ENCODE assay signal across 10 cellular contexts in the genomic region with DNA sequence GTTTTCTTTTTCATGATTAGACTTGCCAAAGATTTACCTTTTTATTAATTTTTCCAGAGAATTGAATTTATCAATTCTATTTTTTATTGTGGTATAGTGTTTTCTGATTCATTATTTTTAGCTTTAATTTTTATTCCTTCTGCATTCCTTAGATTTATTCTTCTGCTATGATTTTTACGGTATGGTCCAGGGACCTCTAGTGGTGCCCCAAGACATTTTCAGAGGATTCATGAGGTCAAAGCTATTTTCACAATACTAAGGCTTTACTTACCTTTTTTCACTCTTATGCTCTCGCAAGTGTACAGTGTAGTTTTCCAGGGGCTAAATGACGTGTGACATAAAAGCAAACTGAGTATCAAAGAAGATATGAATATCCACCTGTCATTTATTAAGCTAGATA. TPM values are rescaled to one million over a fixed set of nuclear protein-coding genes. Genes with fewer than 3 reads are reported as not detected.
DNase-seq lines count a peak whose midpoint lies in the region; ATAC-seq and TF ChIP-seq lines count a peak whose summit lies in the region.
"Had no signal": no experiment of that assay in that cellular context is flagged by ENCODE, and none has a peak within 500 bp of the region (broad histone marks: within the 10 kb centered on the region; RNA-seq: fewer than 3 reads in every experiment).

No MANE protein-coding gene starts in this region.

- DNase-seq in AG09309 (ENCODE audit: low read depth) (no peak), RWPE1 (ENCODE audit: low spot score) (no peak), iPS-NIHi7 (ENCODE audit: extremely low spot score) (peak; percentile 9), activated T-cell treated with anti-CD3 and anti-CD28 coated beads for 4 hours (no peak)
- DNase-seq in activated T-helper 1 cell treated with anti-CD3 and anti-CD28 coated beads, Interleukin-12 subunit alpha, Interleukin-12 subunit beta, Interleukin-2, Interleukin-4 antibody, amounts not matched to agents 30 ng/mL and 10 ng/mL and 1 ng/mL, durations not matched to agents 14 hours and 24 hours and 36 hours (ENCODE audit: low spot score), result no peak
- DNase-seq: occipital lobe; stimulated activated naive CD4-positive, alpha-beta T cell treated with Interleukin-2 at 50 U/mL for 16 hours had no signal

- H3K4me3 ChIP-seq in AG09309 (ENCODE audit: control insufficient read depth, low read depth, low read length), result no peak overlapping the region

- no peaks in the 10 kb centered on the region for H3K9me3 Mint-ChIP-seq in activated T-helper 1 cell treated with anti-CD3 and anti-CD28 coated beads, Interleukin-12 subunit alpha, Interleukin-12 subunit beta, Interleukin-2, Interleukin-4 antibody, amounts not matched to agents 30 ng/mL and 10 ng/mL and 1 ng/mL, durations not matched to agents 14 hours and 24 hours and 36 hours

- ATAC-seq in GM19351 (IDR thresholded peaks at IDR 0.05; ENCODE audit: unreplicated experiment) (peak; percentile 50), GM19324 (IDR thresholded peaks at IDR 0.05; ENCODE audit: low FRiP score, unreplicated experiment) (no peak), GM18498 (IDR thresholded peaks at IDR 0.05; ENCODE audit: unreplicated experiment) (no peak)

- CTCF ChIA-PET in RWPE1 (lab: Yijun Ruan, JAX), result interaction anchor here (0.9 to 1.6 kb wide), 3 partner anchors 16 to 171 kb away, joined by 4 to 6 read pairs (median 6); no protein-coding TSS in a partner anchor

- H3K4me1 Mint-ChIP-seq in activated T-helper 1 cell treated with anti-CD3 and anti-CD28 coated beads, Interleukin-12 subunit alpha, Interleukin-12 subunit beta, Interleukin-2, Interleukin-4 antibody, amounts not matched to agents 30 ng/mL and 10 ng/mL and 1 ng/mL, durations not matched to agents 14 hours and 24 hours and 36 hours (ENCODE audit: low read depth), result no peaks in the 10 kb centered on the region

- no peaks in the 10 kb centered on the region for H3K36me3 Mint-ChIP-seq in activated T-helper 1 cell treated with anti-CD3 and anti-CD28 coated beads, Interleukin-12 subunit alpha, Interleukin-12 subunit beta, Interleukin-2, Interleukin-4 antibody, amounts not matched to agents 30 ng/mL and 10 ng/mL and 1 ng/mL, durations not matched to agents 14 hours and 24 hours and 36 hours (ENCODE audit: low read depth)

- POLR2A ChIA-PET in RWPE1 (lab: Yijun Ruan, JAX; ENCODE audit: low non-redundant PET), result no interaction called here

- TF ChIP-seq CTCF in AG09309 (IDR thresholded peaks at IDR 0.05; ENCODE audit: control insufficient read depth, insufficient read depth, low read depth, low read length, missing control alignments) (peak; percentile 48), RWPE1 (conservative IDR thresholded peaks at IDR 0.05; ENCODE audit: low read depth) (peak; percentile 22; the same call in 1 of the 2 replicates)

- no peak overlapping the region for H3K27ac Mint-ChIP-seq in activated T-helper 1 cell treated with anti-CD3 and anti-CD28 coated beads, Interleukin-12 subunit alpha, Interleukin-12 subunit beta, Interleukin-2, Interleukin-4 antibody, amounts not matched to agents 30 ng/mL and 10 ng/mL and 1 ng/mL, durations not matched to agents 14 hours and 24 hours and 36 hours

- no peak overlapping the region for H3K4me3 Mint-ChIP-seq in activated T-helper 1 cell treated with anti-CD3 and anti-CD28 coated beads, Interleukin-12 subunit alpha, Interleukin-12 subunit beta, Interleukin-2, Interleukin-4 antibody, amounts not matched to agents 30 ng/mL and 10 ng/mL and 1 ng/mL, durations not matched to agents 14 hours and 24 hours and 36 hours

- intact Hi-C loops in activated T-helper 1 cell treated with anti-CD3 and anti-CD28 coated beads, Interleukin-12 subunit alpha, Interleukin-12 subunit beta, Interleukin-2, Interleukin-4 antibody, amounts not matched to agents 30 ng/mL and 10 ng/mL and 1 ng/mL, durations not matched to agents 14 hours and 24 hours and 36 hours (cut with micrococcal nuclease), result loop anchor here (5.0 kb wide), 1 partner anchor 202 kb away; no protein-coding TSS in a partner anchor

- H3K27ac ChIP-seq in RWPE1, result no peak overlapping the region

- H3K27me3 Mint-ChIP-seq in activated T-helper 1 cell treated with anti-CD3 and anti-CD28 coated beads, Interleukin-12 subunit alpha, Interleukin-12 subunit beta, Interleukin-2, Interleukin-4 antibody, amounts not matched to agents 30 ng/mL and 10 ng/mL and 1 ng/mL, durations not matched to agents 14 hours and 24 hours and 36 hours (ENCODE audit: insufficient read depth), result peaks cover 2% of the 10 kb centered on the region

RNA-seq across cellular contexts. Expression of a gene that starts 8.0 kb away (rescaled TPM):
- 5.6 and 6.3 TPM in 2 replicates for total RNA-seq in activated T-helper 1 cell treated with anti-CD3 and anti-CD28 coated beads, Interleukin-12 subunit alpha, Interleukin-12 subunit beta, Interleukin-2, Interleukin-4 antibody, amounts not matched to agents 30 ng/mL and 10 ng/mL and 1 ng/mL, durations not matched to agents 14 hours and 24 hours and 36 hours
